In genomic region chr3:184354740-184355139, GRCh38 we compare ENCODE assay signal across 20 cellular contexts. TPM values are rescaled to one million over a fixed set of nuclear protein-coding genes. Genes with fewer than 3 reads are reported as not detected.
A peak's percentile ranks its signal among the peaks of the same experiment; 100 is the strongest.
DNase-seq lines count a peak whose midpoint lies in the region; ATAC-seq and TF ChIP-seq lines count a peak whose summit lies in the region.
"Had no signal": no experiment of that assay in that cellular context is flagged by ENCODE, and none has a peak within 500 bp of the region (broad histone marks: within the 10 kb centered on the region; RNA-seq: fewer than 3 reads in every experiment).

No MANE protein-coding gene starts in this region.

- POLR2A ChIA-PET in activated CD4-positive, alpha-beta T cell treated with anti-CD3 and anti-CD28 coated beads for 36 hours (lab: Charles Lee), result no interaction called here
- POLR2A ChIA-PET in WTC11 (lab: Charles Lee), result no interaction called here

- H3K27ac ChIP-seq in substantia nigra (ENCODE audit: low read depth, low read length, poor library complexity, severe bottlenecking), result peak overlapping the region; percentile 35
- H3K27ac ChIP-seq: colonic mucosa, epithelial cell of prostate, suprapubic skin, upper lobe of right lung had no signal

- H3K4me3 Mint-ChIP-seq in activated CD4-positive, alpha-beta T cell treated with anti-CD3 and anti-CD28 coated beads for 36 hours, result no peak overlapping the region
- no peak overlapping the region for H3K4me3 Mint-ChIP-seq in WTC11
- H3K4me3 Mint-ChIP-seq: activated naive CD8-positive, alpha-beta T cell treated with anti-CD3 and anti-CD28 coated beads, Interleukin-2, amount 50 U/mL, for 24 hours; CD14-positive monocyte; IgD-negative memory B cell; stimulated activated memory B cell treated with anti-CD40 and anti-IgM and Interleukin-4, amounts not matched to agents 10 μg/mL and 1 μg/mL and 100 μg/mL, for 72 hours had no signal

- TF ChIP-seq CTCF in WTC11 (IDR thresholded peaks at IDR 0.05), result no peak

- H3K4me1 Mint-ChIP-seq in activated CD4-positive, alpha-beta T cell treated with anti-CD3 and anti-CD28 coated beads for 36 hours, result no peaks in the 10 kb centered on the region
- peaks cover 13% of the 10 kb centered on the region for H3K4me1 Mint-ChIP-seq in WTC11
- H3K4me1 Mint-ChIP-seq: activated naive CD8-positive, alpha-beta T cell treated with anti-CD3 and anti-CD28 coated beads, Interleukin-2, amount 50 U/mL, for 24 hours; CD14-positive monocyte; IgD-negative memory B cell had no signal

- peaks cover 4% of the 10 kb centered on the region for H3K36me3 Mint-ChIP-seq in activated CD4-positive, alpha-beta T cell treated with anti-CD3 and anti-CD28 coated beads for 36 hours (ENCODE audit: low read depth)
- H3K36me3 Mint-ChIP-seq in WTC11, result peaks cover 17% of the 10 kb centered on the region
- H3K36me3 Mint-ChIP-seq: CD14-positive monocyte; natural killer cell treated with Interleukin-12 subunit alpha and Interleukin-12 subunit beta and Interleukin-15 and Interleukin-18, amount 100 ng/mL, for 72 hours had no signal

- intact Hi-C loops in activated CD4-positive, alpha-beta T cell treated with anti-CD3 and anti-CD28 coated beads for 36 hours (cut with DNase I, micrococcal nuclease), result no loop called here
- intact Hi-C loops in Right ventricle myocardium superior (cut with DNase I), result no loop called here

- CTCF ChIA-PET in activated CD4-positive, alpha-beta T cell treated with anti-CD3 and anti-CD28 coated beads for 36 hours (lab: Charles Lee), result interaction anchor here (0.9 to 1.5 kb wide), 5 partner anchors 10 to 112 kb away, joined by 3 to 5 read pairs (median 3); no protein-coding TSS in a partner anchor
- CTCF ChIA-PET in WTC11 (lab: Charles Lee), result interaction anchor here (0.7 to 2.6 kb wide), 10 partner anchors 9 to 207 kb away, joined by 3 to 18 read pairs (median 6); partner anchors contain the start of gene EPHB3

- DNase-seq in activated CD4-positive, alpha-beta T cell treated with anti-CD3 and anti-CD28 coated beads for 36 hours, result no peak
- no peak for DNase-seq in activated CD4-positive, alpha-beta T cell treated with anti-CD3 and anti-CD28 coated beads for 1 hour
- DNase-seq in WTC11 (ENCODE audit: low spot score) (no peak), substantia nigra (lab: John Stamatoyannopoulos, UW) (no peak), Right ventricle myocardium superior (no peak)
- DNase-seq: NCI-H2107, NCI-H748 treated with DMSO at 0.1 percent for 48 hours had no signal

- ATAC-seq in activated CD4-positive, alpha-beta T cell treated with anti-CD3 and anti-CD28 coated beads for 36 hours, result peak; percentile 4
- ATAC-seq in WTC11 (peak; percentile 7; the same call in 1 of the 2 replicates), GM21381 (IDR thresholded peaks at IDR 0.05; ENCODE audit: unreplicated experiment) (no peak), Right ventricle myocardium superior (ENCODE audit: poor library complexity) (no peak)

- H3K9me3 Mint-ChIP-seq in activated CD4-positive, alpha-beta T cell treated with anti-CD3 and anti-CD28 coated beads for 36 hours (ENCODE audit: low read depth), result no peaks in the 10 kb centered on the region
- H3K9me3 Mint-ChIP-seq in WTC11, result no peaks in the 10 kb centered on the region
- H3K9me3 Mint-ChIP-seq: activated naive CD8-positive, alpha-beta T cell treated with anti-CD3 and anti-CD28 coated beads, Interleukin-2, amount 50 U/mL, for 24 hours; IgD-negative memory B cell; natural killer cell treated with Interleukin-12 subunit alpha and Interleukin-12 subunit beta and Interleukin-15 and Interleukin-18, amount 100 ng/mL, for 72 hours; stimulated activated memory B cell treated with anti-CD40 and anti-IgM and Interleukin-4, amounts not matched to agents 10 μg/mL and 1 μg/mL and 100 μg/mL, for 72 hours had no signal

- no peak overlapping the region for H3K27ac Mint-ChIP-seq in activated CD4-positive, alpha-beta T cell treated with anti-CD3 and anti-CD28 coated beads for 36 hours
- H3K27ac Mint-ChIP-seq in WTC11, result no peak overlapping the region
- H3K27ac Mint-ChIP-seq: activated naive CD8-positive, alpha-beta T cell treated with anti-CD3 and anti-CD28 coated beads, Interleukin-2, amount 50 U/mL, for 24 hours; CD14-positive monocyte; IgD-negative memory B cell; stimulated activated memory B cell treated with anti-CD40 and anti-IgM and Interleukin-4, amounts not matched to agents 10 μg/mL and 1 μg/mL and 100 μg/mL, for 72 hours had no signal

- no peaks in the 10 kb centered on the region for H3K27me3 Mint-ChIP-seq in activated CD4-positive, alpha-beta T cell treated with anti-CD3 and anti-CD28 coated beads for 36 hours
- H3K27me3 Mint-ChIP-seq in WTC11 (ENCODE audit: low read depth), result no peaks in the 10 kb centered on the region
- H3K27me3 Mint-ChIP-seq: activated naive CD8-positive, alpha-beta T cell treated with anti-CD3 and anti-CD28 coated beads, Interleukin-2, amount 50 U/mL, for 24 hours; natural killer cell treated with Interleukin-12 subunit alpha and Interleukin-12 subunit beta and Interleukin-15 and Interleukin-18, amount 100 ng/mL, for 72 hours; stimulated activated memory B cell treated with anti-CD40 and anti-IgM and Interleukin-4, amounts not matched to agents 10 μg/mL and 1 μg/mL and 100 μg/mL, for 72 hours had no signal

TF ChIP-seq in WTC11, 78 proteins besides CTCF, POLR2A, EP300 and RAD21 (continues in another document):
- TF ChIP-seq ZNF671 (CRISPR knock-in tag; IDR thresholded peaks at IDR 0.05) (no peak), PRDM15 (CRISPR knock-in tag; IDR thresholded peaks at IDR 0.05) (no peak), IRF1 (CRISPR knock-in tag; IDR thresholded peaks at IDR 0.05) (no peak), ZNF512 (CRISPR knock-in tag; IDR thresholded peaks at IDR 0.05; ENCODE audit: borderline replicate concordance) (no peak)

RNA-seq across cellular contexts. Expression of gene CLCN2, which starts 6.7 kb away (rescaled TPM):
- total RNA-seq in activated CD4-positive, alpha-beta T cell treated with anti-CD3 and anti-CD28 coated beads for 36 hours, result 1 to 10 TPM; 4.6 to 4.7 TPM
- total RNA-seq in WTC11 (2021), result 15.7 to 22.6 TPM (median 17.0 TPM) in 3 replicates
- total RNA-seq in Right ventricle myocardium superior, result 1.9 TPM

RNA-seq across cellular contexts. Expression of gene POLR2H, which starts 6.8 kb away (rescaled TPM):
- 100 to 1,000 TPM; 130 to 143 TPM for total RNA-seq in activated CD4-positive, alpha-beta T cell treated with anti-CD3 and anti-CD28 coated beads for 36 hours
- total RNA-seq in WTC11 (2021) (117 to 133 TPM (median 118 TPM) in 3 replicates), Right ventricle myocardium superior (19.9 TPM)

RNA-seq across cellular contexts. Expression of gene FAM131A, which starts 17.3 kb away (rescaled TPM):
- 1 to 10 TPM; 3.7 to 4.5 TPM for total RNA-seq in activated CD4-positive, alpha-beta T cell treated with anti-CD3 and anti-CD28 coated beads for 36 hours
- total RNA-seq in WTC11 (2021), result 20.3 to 23.0 TPM (median 20.4 TPM) in 3 replicates
- total RNA-seq in Right ventricle myocardium superior, result 36.3 TPM

RNA-seq across cellular contexts. Expression of gene THPO, which starts 23.3 kb away (rescaled TPM):
- not detected for total RNA-seq in activated CD4-positive, alpha-beta T cell treated with anti-CD3 and anti-CD28 coated beads for 36 hours
- 0.55 to 1.4 TPM (median 1.0 TPM) in 3 replicates for total RNA-seq in WTC11 (2021)
- total RNA-seq in Right ventricle myocardium superior, result 0.11 TPM
- total RNA-seq: natural killer cell treated with Interleukin-12 subunit alpha and Interleukin-12 subunit beta and Interleukin-15 and Interleukin-18, amount 100 ng/mL, for 72 hours; osteocyte; RPMI7951; T-helper 1 cell treated with Interleukin-12 subunit alpha and Interleukin-12 subunit beta and Interleukin-4 antibody, amounts not matched to agents 30 ng/mL and 1 ng/mL, for 36 hours had no signal

RNA-seq across cellular contexts. Expression of gene CHRD, which starts 25.1 kb away (rescaled TPM):
- total RNA-seq in activated CD4-positive, alpha-beta T cell treated with anti-CD3 and anti-CD28 coated beads for 36 hours, result under 1 TPM in 1 of 2 experiments, not detected in 1; 0.23 TPM
- total RNA-seq in WTC11 (2021) (1.3 to 2.7 TPM (median 1.8 TPM) in 3 replicates), Right ventricle myocardium superior (7.8 TPM)
- total RNA-seq: natural killer cell treated with Interleukin-12 subunit alpha and Interleukin-12 subunit beta and Interleukin-15 and Interleukin-18, amount 100 ng/mL, for 72 hours; RPMI7951; T-helper 1 cell treated with Interleukin-12 subunit alpha and Interleukin-12 subunit beta and Interleukin-4 antibody, amounts not matched to agents 30 ng/mL and 1 ng/mL, for 36 hours had no signal

Comparison
In these comparisons a context has a peak if more than half of its experiments do, and no peak if none do; other contexts are left out.
1. ATAC-seq: peak in activated CD4-positive, alpha-beta T cell treated with anti-CD3 and anti-CD28 coated beads for 36 hours (single experiment) and WTC11 (single experiment); none in GM21381 (single experiment) and Right ventricle myocardium superior (single experiment).